In the genomic region with DNA sequence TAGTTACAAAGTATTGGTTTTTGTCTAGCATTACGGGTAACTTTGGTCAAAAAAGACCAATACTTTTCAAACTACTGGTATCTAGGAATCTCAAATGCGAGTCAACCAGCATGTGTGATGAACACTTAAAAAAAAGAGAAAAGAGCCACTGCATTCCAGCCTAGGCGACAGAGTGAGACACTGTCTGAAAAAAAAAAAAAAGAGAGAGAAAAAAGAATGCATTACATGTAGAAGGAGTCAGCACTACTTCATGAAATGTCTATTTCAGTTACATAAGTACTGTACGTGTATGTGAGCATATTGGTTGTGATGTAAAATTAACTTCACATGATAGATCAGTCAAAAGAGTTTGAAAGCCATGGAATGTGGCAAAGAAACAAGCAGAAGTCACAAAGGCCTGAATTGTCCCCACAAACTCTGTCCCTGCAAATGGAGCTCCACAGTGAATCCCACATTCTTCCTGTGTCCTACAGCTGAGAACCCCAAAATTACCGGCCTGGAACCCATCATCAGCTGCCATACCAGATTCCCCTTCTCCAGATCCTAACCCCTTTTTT, we compare ENCODE assay signal across 8 cellular contexts. TPM values are rescaled to one million over a fixed set of nuclear protein-coding genes. Genes with fewer than 3 reads are reported as not detected.
DNase-seq lines count a peak whose midpoint lies in the region; ATAC-seq and TF ChIP-seq lines count a peak whose summit lies in the region.

No MANE protein-coding gene starts in this region.

- H3K36me3 ChIP-seq in RWPE2 (ENCODE audit: low read depth) = no peaks in the 10 kb centered on the region

- peak overlapping the region; percentile 15 for H3K4me3 ChIP-seq in RWPE2 (ENCODE audit: severe bottlenecking)
- H3K4me3 ChIP-seq in retinal pigment epithelial cell (ENCODE audit: low read length) = peak overlapping the region; percentile 68

- in situ Hi-C loops in G401 (cut with HindIII; ENCODE audit: low sequenced_read_pairs) = no loop called here

- H3K4me1 ChIP-seq in RWPE2 (ENCODE audit: insufficient read depth, poor library complexity, severe bottlenecking) = peaks cover 13% of the 10 kb centered on the region

- no peak for ATAC-seq in RWPE2 (ENCODE audit: low read depth)
- no peak for ATAC-seq in HG03135 (IDR thresholded peaks at IDR 0.05; ENCODE audit: unreplicated experiment)
- no peak for ATAC-seq in HG02885 (IDR thresholded peaks at IDR 0.05; ENCODE audit: poor library complexity, unreplicated experiment)
- no peak for ATAC-seq in HG03521 (IDR thresholded peaks at IDR 0.05; ENCODE audit: unreplicated experiment)

- no peaks in the 10 kb centered on the region for H3K9me3 ChIP-seq in RWPE2 (ENCODE audit: severe bottlenecking)

- no peak for TF ChIP-seq CTCF in RWPE2 (IDR thresholded peaks at IDR 0.05; ENCODE audit: poor library complexity, severe bottlenecking)
- no peak for TF ChIP-seq CTCF in retinal pigment epithelial cell (conservative IDR thresholded peaks at IDR 0.05; ENCODE audit: low read depth, low read length)

- H3K27ac ChIP-seq in RWPE2 (ENCODE audit: poor library complexity, severe bottlenecking) = no peak overlapping the region

- DNase-seq in G401 (ENCODE audit: low spot score) (peak; percentile 47), RWPE2 (ENCODE audit: low spot score) (no peak), globus pallidus (ENCODE audit: low spot score) (peak; percentile 64), retinal pigment epithelial cell (ENCODE audit: low read depth) (no peak), NCI-H774 (lab: John Stamatoyannopoulos, UW) (no peak)

- no peaks in the 10 kb centered on the region for H3K27me3 ChIP-seq in RWPE2 (ENCODE audit: insufficient read depth, poor library complexity, severe bottlenecking)

RNA-seq across cellular contexts. Expression of gene DENND11, which starts 1.6 kb away (rescaled TPM):
- 1.7 and 3.3 TPM in 2 replicates for total RNA-seq in G401 (2014; rRNA removed; shearing (Covaris generic))

RNA-seq across cellular contexts. Expression of gene WEE2, which starts 7.8 kb away (rescaled TPM):
- not detected in 2 replicates for total RNA-seq in G401 (2014; rRNA removed; shearing (Covaris generic))

RNA-seq across cellular contexts. Expression of gene SSBP1, which starts 37.8 kb away (rescaled TPM):
- total RNA-seq in G401 (2014; rRNA removed; shearing (Covaris generic)) = 315 and 348 TPM in 2 replicates

Comparison
In these comparisons a context has a peak if more than half of its experiments do, and no peak if none do; other contexts are left out.
1. DNase-seq: peak in G401 (single experiment) and globus pallidus (single experiment); none in RWPE2 (single experiment), retinal pigment epithelial cell (single experiment) and NCI-H774 (single experiment).